ENCODE assay signal across 2 cellular contexts in genomic region chr11:47216141-47216798, GRCh38.
TF ChIP-seq lines count a peak whose summit lies in the region.

No MANE protein-coding gene starts in this region.

TF ChIP-seq in GM12891, 5 proteins besides CTCF, POLR2A, EP300 and RAD21:
- TF ChIP-seq POU2F2 (IDR thresholded peaks at IDR 0.05; ENCODE audit: low read depth, low read length) (no peak), TAF1 (IDR thresholded peaks at IDR 0.05; ENCODE audit: low read depth, low read length) (no peak), POLR2AphosphoS5 (IDR thresholded peaks at IDR 0.05; ENCODE audit: low read depth, low read length) (no peak), SPI1 (IDR thresholded peaks at IDR 0.05; ENCODE audit: low read depth, low read length) (no peak), PAX5 (IDR thresholded peaks at IDR 0.05; ENCODE audit: insufficient read depth, low read length, severe bottlenecking) (peak; percentile 51)
TF ChIP-seq in GM12891: peak in this region for 1.

TF ChIP-seq in IMR-90, 13 proteins besides CTCF, POLR2A, EP300 and RAD21:
- TF ChIP-seq MAZ (IDR thresholded peaks at IDR 0.05; ENCODE audit: borderline replicate concordance, low read depth, low read length): no peak; the same call in 1 of the 2 replicates
- TF ChIP-seq BHLHE40 (IDR thresholded peaks at IDR 0.05; ENCODE audit: low read depth, low read length): 0 out of 2 replicates have a peak, but pooled peaks have one; percentile 30
- TF ChIP-seq FOS (IDR thresholded peaks at IDR 0.05; ENCODE audit: low read depth, low read length): peak; percentile 25; the same call in 1 of the 2 replicates
- TF ChIP-seq NFE2L2 (IDR thresholded peaks at IDR 0.05; ENCODE audit: low read depth, low read length): no peak
- no peak for TF ChIP-seq ELK1 (IDR thresholded peaks at IDR 0.05; ENCODE audit: borderline replicate concordance, low read depth, low read length)
- peak; percentile 28; the same call in 1 of the 2 replicates for TF ChIP-seq MXI1 (IDR thresholded peaks at IDR 0.05; ENCODE audit: borderline replicate concordance, low read depth, low read length)
TF ChIP-seq in IMR-90: peak in this region for 3.
